Comparison of ENCODE assay signal across 8 cellular contexts in genomic region chr5:131171276-131171815, GRCh38.
DNase-seq lines count a peak whose midpoint lies in the region; ATAC-seq and TF ChIP-seq lines count a peak whose summit lies in the region.

No MANE protein-coding gene starts in this region.

- no peaks in the 10 kb centered on the region for H3K36me3 ChIP-seq in neutrophil

- H3K4me1 ChIP-seq in neutrophil (ENCODE audit: control insufficient read depth in 1 of 2, insufficient read depth in 1 of 2, low read depth in 1 of 2, low read length in 1 of 2): peaks cover 17 to 22% of the 10 kb centered on the region in 2 experiments

- H3K9me3 ChIP-seq in neutrophil: no peaks in the 10 kb centered on the region

- ATAC-seq in GM18867 (IDR thresholded peaks at IDR 0.05; ENCODE audit: unreplicated experiment): no peak
- no peak for ATAC-seq in HG03571 (IDR thresholded peaks at IDR 0.05; ENCODE audit: unreplicated experiment)

- peak overlapping the region; percentile 42 for H3K27ac ChIP-seq in epithelial cell of prostate
- H3K27ac ChIP-seq in neutrophil: peak overlapping the region; percentile 86

- DNase-seq in stimulated activated CD4-positive, alpha-beta T cell treated with anti-CD3 and anti-CD28 coated beads, Interleukin-15, amount 100 ng/mL, for 24 hours: peak; percentile 44
- no peak for DNase-seq in stimulated activated CD4-positive, alpha-beta T cell treated with anti-CD3 and anti-CD28 coated beads, Interleukin-4, amount 100 ng/mL, for 4 hours
- DNase-seq in T-helper 9 cell: peak; percentile 4
- DNase-seq in epithelial cell of prostate (ENCODE audit: low read depth, low spot score): no peak
- DNase-seq in NCI-H2227 treated with DMSO at 0.1 percent for 48 hours (lab: John Stamatoyannopoulos, UW): no peak

- TF ChIP-seq CTCF in neutrophil (IDR thresholded peaks at IDR 0.05): no peak

- peak overlapping the region; percentile 69 to 80 for H3K4me3 ChIP-seq in neutrophil (ENCODE audit: low read depth in 1 of 2, low read length in 1 of 2)

- no peaks in the 10 kb centered on the region for H3K27me3 ChIP-seq in neutrophil

Comparison
In these comparisons a context has a peak if more than half of its experiments do, and no peak if none do; other contexts are left out.
1. DNase-seq: peak in stimulated activated CD4-positive, alpha-beta T cell treated with anti-CD3 and anti-CD28 coated beads, Interleukin-15, amount 100 ng/mL, for 24 hours (single experiment) and T-helper 9 cell (single experiment); none in stimulated activated CD4-positive, alpha-beta T cell treated with anti-CD3 and anti-CD28 coated beads, Interleukin-4, amount 100 ng/mL, for 4 hours (0 of 2), epithelial cell of prostate (single experiment) and NCI-H2227 treated with DMSO at 0.1 percent for 48 hours (single experiment).